In genomic region chr15:92807971-92808571, GRCh38 we compare ENCODE assay signal across 8 cellular contexts.
DNase-seq lines count a peak whose midpoint lies in the region; ATAC-seq, FAIRE-seq and TF ChIP-seq lines count a peak whose summit lies in the region.

No MANE protein-coding gene starts in this region.

- peaks cover 2% of the 10 kb centered on the region for H3K79me2 ChIP-seq in keratinocyte (ENCODE audit: control insufficient read depth, insufficient read depth, low read length)

- CTCF ChIA-PET in GM10248 (lab: Yijun Ruan, JAX): interaction anchor here (0.8 to 5.4 kb wide), 23 partner anchors 11 to 179 kb away, joined by 3 to 104 read pairs (median 6); partner anchors contain the start of gene CHD2

- no peaks in the 10 kb centered on the region for H4K20me1 ChIP-seq in keratinocyte (ENCODE audit: control insufficient read depth, extremely low read depth, insufficient read depth, low read length)

- H3K27ac Mint-ChIP-seq in activated naive CD4-positive, alpha-beta T cell treated with anti-CD3 and anti-CD28 coated beads, Interleukin-2, amount 50 U/mL, for 72 hours: peak overlapping the region; percentile 99

- ATAC-seq in activated naive CD4-positive, alpha-beta T cell treated with anti-CD3 and anti-CD28 coated beads, Interleukin-2, amount 50 U/mL, for 72 hours: no peak
- no peak for ATAC-seq in GM18907 (IDR thresholded peaks at IDR 0.05; ENCODE audit: unreplicated experiment)
- no peak for ATAC-seq in HG03039 (IDR thresholded peaks at IDR 0.05; ENCODE audit: unreplicated experiment)

- H3K36me3 Mint-ChIP-seq in activated naive CD4-positive, alpha-beta T cell treated with anti-CD3 and anti-CD28 coated beads, Interleukin-2, amount 50 U/mL, for 72 hours: peaks cover 13 to 17% of the 10 kb centered on the region in 2 donors

- H3K27ac ChIP-seq in keratinocyte (ENCODE audit: control insufficient read depth, insufficient read depth, low read length): peak overlapping the region; percentile 99
- peak overlapping the region; percentile 99 for H3K27ac ChIP-seq in subcutaneous abdominal adipose tissue (ENCODE audit: low read depth, low read length)

- H2AFZ ChIP-seq in keratinocyte (ENCODE audit: control insufficient read depth, low read length): peak overlapping the region; percentile 84

- H3K4me3 ChIP-seq in keratinocyte (ENCODE audit: control insufficient read depth in 2 of 3, extremely low read depth in 1 of 3, insufficient read depth in 2 of 3, low read depth in 1 of 3, low read length in 3 of 3) (peak overlapping the region; percentile 32 to 68 (median 60)), subcutaneous abdominal adipose tissue (ENCODE audit: low read depth in 1 of 5, low read length in 5 of 5) (peak overlapping the region; percentile 63 to 81 (median 68))

- dilution Hi-C loops in keratinocyte (cut with MboI; ENCODE audit: extremely low pct_ligation_motif_present, low sequenced_read_pairs): loop anchor here (25.0 kb wide), 1 partner anchor 104 kb away; the partner anchor contains the start of gene CHD2

- H3K9ac ChIP-seq in keratinocyte (ENCODE audit: control insufficient read depth, extremely low read depth, insufficient read depth, low read length) (peak overlapping the region; percentile 97), subcutaneous abdominal adipose tissue (ENCODE audit: low read length in 5 of 5) (peak overlapping the region; percentile 83 to 87 (median 85))

- H3K4me1 ChIP-seq in keratinocyte (ENCODE audit: control insufficient read depth, extremely low read depth, insufficient read depth, low read length) (peaks cover 40% of the 10 kb centered on the region), subcutaneous abdominal adipose tissue (ENCODE audit: control insufficient read depth in 5 of 5, insufficient read depth in 5 of 5, low read length in 5 of 5) (peaks cover 5 to 52% (median 36%) of the 10 kb centered on the region in 5 donors)

- peaks cover 0 to 4% of the 10 kb centered on the region in 2 donors for H3K9me3 Mint-ChIP-seq in activated naive CD4-positive, alpha-beta T cell treated with anti-CD3 and anti-CD28 coated beads, Interleukin-2, amount 50 U/mL, for 72 hours

- no peaks in the 10 kb centered on the region for H3K27me3 ChIP-seq in keratinocyte (ENCODE audit: control insufficient read depth, extremely low read depth, insufficient read depth, low read length)
- H3K27me3 ChIP-seq in subcutaneous abdominal adipose tissue (ENCODE audit: control insufficient read depth in 5 of 5, insufficient read depth in 4 of 5, low read length in 5 of 5): no peaks in the 10 kb centered on the region

- H3K4me2 ChIP-seq in keratinocyte (ENCODE audit: control insufficient read depth, extremely low read depth, insufficient read depth, low read depth, low read length): peak overlapping the region; percentile 80

- FAIRE-seq in keratinocyte (lab: Jason Lieb, UNC): no peak

- H3K9me3 ChIP-seq in keratinocyte (ENCODE audit: control insufficient read depth, low read depth, low read length) (no peaks in the 10 kb centered on the region), subcutaneous abdominal adipose tissue (ENCODE audit: control insufficient read depth in 5 of 5, low read length in 5 of 5) (no peaks in the 10 kb centered on the region)

- H3K36me3 ChIP-seq in keratinocyte (ENCODE audit: control insufficient read depth in 2 of 2, extremely low read depth in 1 of 2, insufficient read depth in 2 of 2, low read length in 2 of 2) (no peaks in the 10 kb centered on the region), subcutaneous abdominal adipose tissue (ENCODE audit: control insufficient read depth in 5 of 5, insufficient read depth in 5 of 5, low read length in 5 of 5) (no peaks in the 10 kb centered on the region)

- TF ChIP-seq CTCF in keratinocyte (optimal IDR thresholded peaks at IDR 0.05 in 1 of 3, IDR thresholded peaks at IDR 0.05 in 1 of 3, conservative IDR thresholded peaks at IDR 0.05 in 1 of 3; ENCODE audit: extremely low read depth in 1 of 3, insufficient read depth in 2 of 3, low read length in 3 of 3) (no peak), GM10248 (IDR thresholded peaks at IDR 0.05; ENCODE audit: control extremely low read depth, extremely low read depth, low read depth, missing control alignments) (no peak)

- H3K9me1 ChIP-seq in keratinocyte (ENCODE audit: control insufficient read depth, extremely low read depth, insufficient read depth, low read length): no peaks in the 10 kb centered on the region

- POLR2A ChIA-PET in GM10248 (lab: Yijun Ruan, JAX): interaction anchor here (0.8 to 3.3 kb wide), 8 partner anchors 14 to 113 kb away, joined by 3 to 22 read pairs (median 5); partner anchors contain the start of gene CHD2

- DNase-seq in ELR (ENCODE audit: low read depth): peak; percentile 36
- peak; percentile 49 for DNase-seq in NCI-H1417 treated with DMSO at 0.1 percent for 48 hours (lab: John Stamatoyannopoulos, UW)
- no peak for DNase-seq in activated naive CD4-positive, alpha-beta T cell treated with anti-CD3 and anti-CD28 coated beads, Interleukin-2, amount 50 U/mL, for 72 hours (ENCODE audit: low spot score in 2 of 2)
- no peak for DNase-seq in keratinocyte (ENCODE audit: low read depth, low spot score)
- no peak for DNase-seq in GM10248 (ENCODE audit: extremely low spot score)

Comparison
In these comparisons a context has a peak if more than half of its experiments do, and no peak if none do; other contexts are left out.
1. DNase-seq: peak in ELR (single experiment) and NCI-H1417 treated with DMSO at 0.1 percent for 48 hours (single experiment); none in activated naive CD4-positive, alpha-beta T cell treated with anti-CD3 and anti-CD28 coated beads, Interleukin-2, amount 50 U/mL, for 72 hours (0 of 2), keratinocyte (single experiment) and GM10248 (single experiment).